ENCODE assay signal across 25 cellular contexts in the genomic region with DNA sequence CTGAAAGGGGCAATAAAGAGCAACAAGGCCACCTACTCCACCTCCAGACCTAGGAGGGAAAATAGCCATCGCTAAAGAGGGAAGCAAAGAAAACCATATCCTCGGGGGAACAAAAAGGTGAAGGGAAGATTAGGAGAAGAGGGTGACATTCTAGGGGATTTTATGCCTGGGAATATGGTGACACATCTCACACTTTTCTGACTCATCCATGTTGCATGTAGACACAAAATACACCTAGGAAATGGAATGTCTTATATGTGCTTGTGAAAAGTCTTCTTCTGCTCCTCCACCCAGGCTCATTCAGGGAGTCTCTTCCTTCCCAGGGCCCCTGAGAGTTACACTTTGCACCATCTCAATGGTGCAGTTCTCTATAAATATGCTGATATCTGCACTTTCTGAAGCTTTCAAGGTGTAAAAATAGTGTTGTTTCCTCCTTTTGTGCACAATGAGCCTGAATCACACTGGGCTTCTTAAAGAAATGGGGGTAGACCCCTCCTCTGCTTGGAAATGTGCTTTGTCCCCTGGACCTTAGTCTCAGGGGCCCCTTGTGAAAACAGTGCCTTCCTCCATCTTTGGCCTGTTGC.
"Had no signal": no experiment of that assay in that cellular context is flagged by ENCODE, and none has a peak within 500 bp of the region (broad histone marks: within the 10 kb centered on the region; RNA-seq: fewer than 3 reads in every experiment).

No MANE protein-coding gene starts in this region.

- H3K9me3 ChIP-seq: esophagus muscularis mucosa, gastroesophageal sphincter, pancreas, tibial artery, upper lobe of left lung, vagina had no signal

- H3K9me3 Mint-ChIP-seq: nephron; stimulated activated memory B cell treated with anti-CD40 and anti-IgM and Interleukin-4, amounts not matched to agents 10 μg/mL and 1 μg/mL and 100 μg/mL, for 72 hours; stimulated activated naive CD8-positive, alpha-beta T cell treated with anti-CD3 and anti-CD28 coated beads, Interleukin-15, Interleukin-2, amounts not matched to agents 100 ng/mL and 50 ng/mL, for 24 hours had no signal

- H3K4me1 Mint-ChIP-seq: immature natural killer cell; naive B cell; nephron; stimulated activated memory B cell treated with anti-CD40 and anti-IgM and Interleukin-4, amounts not matched to agents 10 μg/mL and 1 μg/mL and 100 μg/mL, for 72 hours had no signal

- H3K27ac ChIP-seq: epithelial cell of prostate, esophagus muscularis mucosa, gastroesophageal sphincter, pancreas, tibial artery, upper lobe of left lung, vagina had no signal

- DNase-seq: cortex of kidney; effector memory CD4-positive, alpha-beta T cell; immature natural killer cell; kidney; left colon; left ventricle myocardium superior; mesendoderm; naive B cell; occipital lobe; pancreas; right cardiac atrium; stimulated activated CD4-positive, alpha-beta T cell treated with anti-CD3 and anti-CD28 coated beads, Interleukin-15, amount 100 ng/mL, for 24 hours; stimulated activated CD4-positive, alpha-beta T cell treated with anti-CD3 and anti-CD28 coated beads, Interleukin-1b, Interleukin-23, amount 100 ng/mL, for 48 hours; stimulated activated CD4-positive, alpha-beta T cell treated with anti-CD3 and anti-CD28 coated beads, Interleukin-4, amount 100 ng/mL, for 24 hours; tibial artery; upper lobe of left lung had no signal

- H3K4me1 ChIP-seq: esophagus muscularis mucosa, gastroesophageal sphincter, pancreas, tibial artery, upper lobe of left lung, vagina had no signal

- H3K4me3 Mint-ChIP-seq: immature natural killer cell; naive B cell; nephron; stimulated activated memory B cell treated with anti-CD40 and anti-IgM and Interleukin-4, amounts not matched to agents 10 μg/mL and 1 μg/mL and 100 μg/mL, for 72 hours; stimulated activated naive CD8-positive, alpha-beta T cell treated with anti-CD3 and anti-CD28 coated beads, Interleukin-15, Interleukin-2, amounts not matched to agents 100 ng/mL and 50 ng/mL, for 24 hours had no signal

- H3K27ac Mint-ChIP-seq: immature natural killer cell; naive B cell; nephron; progenitor cell of endocrine pancreas; stimulated activated memory B cell treated with anti-CD40 and anti-IgM and Interleukin-4, amounts not matched to agents 10 μg/mL and 1 μg/mL and 100 μg/mL, for 72 hours; stimulated activated naive CD8-positive, alpha-beta T cell treated with anti-CD3 and anti-CD28 coated beads, Interleukin-15, Interleukin-2, amounts not matched to agents 100 ng/mL and 50 ng/mL, for 24 hours had no signal

- H3K27me3 ChIP-seq: esophagus muscularis mucosa, gastroesophageal sphincter, pancreas, tibial artery, upper lobe of left lung, vagina had no signal

- H3K27me3 Mint-ChIP-seq: naive B cell; progenitor cell of endocrine pancreas; stimulated activated memory B cell treated with anti-CD40 and anti-IgM and Interleukin-4, amounts not matched to agents 10 μg/mL and 1 μg/mL and 100 μg/mL, for 72 hours; stimulated activated naive CD8-positive, alpha-beta T cell treated with anti-CD3 and anti-CD28 coated beads, Interleukin-15, Interleukin-2, amounts not matched to agents 100 ng/mL and 50 ng/mL, for 24 hours had no signal

- ATAC-seq: gastroesophageal sphincter; left colon; left ventricle myocardium superior; pancreas; right cardiac atrium; stimulated activated memory B cell treated with anti-CD40 and anti-IgM and Interleukin-4, amounts not matched to agents 10 μg/mL and 1 μg/mL and 100 μg/mL, for 72 hours had no signal

- H3K36me3 Mint-ChIP-seq: naive B cell; stimulated activated memory B cell treated with anti-CD40 and anti-IgM and Interleukin-4, amounts not matched to agents 10 μg/mL and 1 μg/mL and 100 μg/mL, for 72 hours had no signal

- H3K36me3 ChIP-seq: esophagus muscularis mucosa, gastroesophageal sphincter, pancreas, tibial artery, upper lobe of left lung, vagina had no signal

- H3K4me3 ChIP-seq: esophagus muscularis mucosa, gastroesophageal sphincter, lung, pancreas, tibial artery, upper lobe of left lung, vagina had no signal
